ENCODE assay signal across 8 cellular contexts in the genomic region with DNA sequence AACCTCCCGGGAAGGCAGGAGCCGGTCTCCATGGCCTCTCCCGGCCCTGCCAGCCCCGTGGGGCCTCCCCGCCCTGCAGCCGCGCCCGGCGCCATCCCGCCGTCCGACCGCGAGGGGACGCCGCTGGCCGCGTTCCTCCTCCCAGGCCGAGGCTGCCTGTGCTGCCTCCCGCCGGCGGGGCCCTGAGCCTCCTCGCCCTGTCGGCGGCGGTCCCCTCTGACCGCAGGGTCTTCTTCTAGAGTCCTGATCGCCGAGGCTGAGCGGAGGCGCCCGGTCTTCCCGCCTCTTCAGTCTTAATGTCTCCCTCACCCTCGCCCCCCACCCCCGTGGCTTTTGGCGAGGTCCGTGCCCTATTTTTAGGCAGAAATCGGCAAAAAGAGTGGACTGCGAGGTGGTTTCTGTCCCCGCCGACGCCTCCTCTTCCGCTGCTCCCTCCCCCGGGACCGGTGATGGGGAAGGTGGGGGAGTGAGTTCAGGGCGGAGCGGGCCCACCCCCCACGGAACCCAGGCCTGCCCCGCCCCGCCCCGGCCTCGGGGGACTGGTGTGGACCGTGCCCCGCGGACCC.
DNase-seq lines count a peak whose midpoint lies in the region; ATAC-seq lines count a peak whose summit lies in the region.

No MANE protein-coding gene starts in this region.

- H3K9me3 Mint-ChIP-seq in stimulated activated naive CD8-positive, alpha-beta T cell treated with anti-CD3 and anti-CD28 coated beads, Interleukin-15, amount 100 ng/mL, for 72 hours: no peaks in the 10 kb centered on the region

- peak; percentile 44 for DNase-seq in GM04504 (ENCODE audit: low read depth)
- DNase-seq in HPDE6-E6E7 (ENCODE audit: extremely low spot score): peak; percentile 92
- peak in 4 of 5 experiments; percentile 36 to 59 (median 38) for DNase-seq in T-helper 2 cell
- DNase-seq in central memory CD4-positive, alpha-beta T cell: peak; percentile 44
- peak; percentile 90 for DNase-seq in left kidney (ENCODE audit: low read depth, low spot score)
- DNase-seq in stimulated activated naive CD8-positive, alpha-beta T cell treated with anti-CD3 and anti-CD28 coated beads, Interleukin-15, amount 100 ng/mL, for 72 hours: peak; percentile 65 to 66

- no peak overlapping the region for H3K27ac Mint-ChIP-seq in stimulated activated naive CD8-positive, alpha-beta T cell treated with anti-CD3 and anti-CD28 coated beads, Interleukin-15, amount 100 ng/mL, for 72 hours

- H3K27me3 Mint-ChIP-seq in stimulated activated naive CD8-positive, alpha-beta T cell treated with anti-CD3 and anti-CD28 coated beads, Interleukin-15, amount 100 ng/mL, for 72 hours: peaks cover 54% of the 10 kb centered on the region

- ATAC-seq in stimulated activated naive CD8-positive, alpha-beta T cell treated with anti-CD3 and anti-CD28 coated beads, Interleukin-15, amount 100 ng/mL, for 72 hours: peak; percentile 75
- ATAC-seq in GM18861 (IDR thresholded peaks at IDR 0.05; ENCODE audit: unreplicated experiment): no peak
- no peak for ATAC-seq in GM21381 (IDR thresholded peaks at IDR 0.05; ENCODE audit: unreplicated experiment)

- peak overlapping the region; percentile 73 to 80 for H3K4me3 Mint-ChIP-seq in stimulated activated naive CD8-positive, alpha-beta T cell treated with anti-CD3 and anti-CD28 coated beads, Interleukin-15, amount 100 ng/mL, for 72 hours

- H3K4me1 Mint-ChIP-seq in stimulated activated naive CD8-positive, alpha-beta T cell treated with anti-CD3 and anti-CD28 coated beads, Interleukin-15, amount 100 ng/mL, for 72 hours: peaks cover 32% of the 10 kb centered on the region

Comparison
In these comparisons a context has a peak if more than half of its experiments do, and no peak if none do; other contexts are left out.
1. DNase-seq: peak in every context shown above with its lines; median percentile 92 in HPDE6-E6E7; 90 in left kidney; 66 in stimulated activated naive CD8-positive, alpha-beta T cell treated with anti-CD3 and anti-CD28 coated beads, Interleukin-15, amount 100 ng/mL, for 72 hours; 44 in GM04504; 44 in central memory CD4-positive, alpha-beta T cell; 38 in T-helper 2 cell.